Comparison of ENCODE assay signal across 8 cellular contexts in the genomic region with DNA sequence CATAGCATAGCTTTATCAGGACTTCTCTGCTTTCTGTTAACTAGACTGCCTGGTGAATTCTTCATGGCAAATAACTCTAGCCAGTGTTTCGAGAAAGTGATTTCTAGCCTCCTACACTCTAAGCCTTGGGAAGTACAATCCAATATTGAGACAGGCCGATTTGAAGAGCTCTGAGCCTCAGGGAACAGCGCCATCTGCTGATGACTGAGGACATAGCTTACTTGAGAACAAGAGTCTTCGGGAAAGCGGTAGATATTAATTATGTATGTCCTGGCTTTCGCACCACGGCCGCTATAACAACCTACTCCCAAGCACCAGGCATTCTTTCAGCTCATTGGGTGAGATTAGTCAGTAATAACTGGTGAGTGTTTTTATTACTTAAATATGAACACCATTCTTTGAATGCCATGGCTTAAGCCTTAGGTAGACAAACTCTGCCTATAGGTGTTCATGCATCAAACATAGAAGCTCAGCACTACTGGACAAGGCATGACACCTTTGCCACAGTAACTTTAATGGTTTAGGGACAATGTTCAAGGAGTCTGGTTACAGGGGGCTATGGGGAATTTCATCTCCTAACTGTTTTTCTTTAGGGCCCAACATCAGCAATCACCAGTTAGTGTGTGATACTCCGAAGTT.
A peak's percentile ranks its signal among the peaks of the same experiment; 100 is the strongest.
DNase-seq lines count a peak whose midpoint lies in the region; ATAC-seq, FAIRE-seq and TF ChIP-seq lines count a peak whose summit lies in the region.

No MANE protein-coding gene starts in this region.

- no peaks in the 10 kb centered on the region for H3F3A ChIP-seq in PC-9 (ENCODE audit: insufficient read depth, low read depth)

- H3K9me2 ChIP-seq in PC-9 (ENCODE audit: insufficient read depth): no peaks in the 10 kb centered on the region

- no peaks in the 10 kb centered on the region for H3K27me3 ChIP-seq in PC-9 (ENCODE audit: insufficient read depth, low read depth)
- H3K27me3 ChIP-seq in bronchial epithelial cell (ENCODE audit: control insufficient read depth, insufficient read depth, low read length): no peaks in the 10 kb centered on the region

- H3K4me1 ChIP-seq in PC-9 (replicated peaks; ENCODE audit: insufficient read depth) (no peaks in the 10 kb centered on the region), kidney (ENCODE audit: control insufficient read depth in 1 of 2, insufficient read depth in 1 of 2, low read depth in 1 of 2, low read length in 2 of 2) (no peaks in the 10 kb centered on the region)

- no peak overlapping the region for H3K27ac ChIP-seq in PC-9
- no peak overlapping the region for H3K27ac ChIP-seq in kidney (ENCODE audit: low read depth in 2 of 2, low read length in 2 of 2)

- POLR2A ChIA-PET in PC-9 (lab: Charles Lee; ENCODE audit: unreplicated experiment): no interaction called here

- intact Hi-C loops in PC-9 (cut with micrococcal nuclease; ENCODE audit: unreplicated experiment) (loop anchor here (2.0 to 10.0 kb wide), 2 partner anchors 521 to 1143 kb away; a partner anchor contains a TSS), kidney (cut with DNase I) (no loop called here)

- no peak overlapping the region for H3K9ac ChIP-seq in kidney (ENCODE audit: low read length in 2 of 2)

- ATAC-seq in GM21390 (IDR thresholded peaks at IDR 0.05; ENCODE audit: unreplicated experiment): peak; percentile 86

- FAIRE-seq in bronchial epithelial cell (lab: Jason Lieb, UNC) (no peak), kidney (lab: Jason Lieb, UNC) (peak; percentile 35)

- BruUV-seq in PC-9 (replicated peaks; lab: Mats Ljungman, UMichigan): no TSS peak

- no peaks in the 10 kb centered on the region for H3K79me2 ChIP-seq in PC-9 (ENCODE audit: low read depth)

- no peak overlapping the region for H3K4me2 ChIP-seq in PC-9

- H3K4me3 ChIP-seq in LNCaP clone FGC (ENCODE audit: low read depth, low read length) (no peak overlapping the region), PC-9 (no peak overlapping the region), bronchial epithelial cell (ENCODE audit: low read depth, low read length) (no peak overlapping the region), kidney (ENCODE audit: low read length in 2 of 2) (no peak overlapping the region)

- H2AFZ ChIP-seq in PC-9: no peak overlapping the region

- CTCF ChIA-PET in PC-9 (lab: Charles Lee): interaction anchor here (0.5 to 0.6 kb wide), 5 partner anchors 8 to 1136 kb away, joined by 3 to 4 read pairs (median 4); no protein-coding TSS in a partner anchor

- no peaks in the 10 kb centered on the region for H4K20me1 ChIP-seq in PC-9 (ENCODE audit: insufficient read depth)

- TF ChIP-seq CTCF in LNCaP clone FGC (IDR thresholded peaks at IDR 0.05; ENCODE audit: control insufficient read depth, extremely low read depth, insufficient read depth) (peak; percentile 94), PC-9 (conservative IDR thresholded peaks at IDR 0.05) (peak; percentile 86), bronchial epithelial cell (IDR thresholded peaks at IDR 0.05; ENCODE audit: insufficient read depth, low read length, severe bottlenecking) (peak; percentile 80), kidney (IDR thresholded peaks at IDR 0.05; ENCODE audit: borderline replicate concordance, extremely low read depth, insufficient read depth) (peak; percentile 87)

- DNase-seq in EL (peak; percentile 19), LNCaP clone FGC (ENCODE audit: low read depth) (peak; percentile 54), PC-9 (peak; percentile 36 to 40), bronchial epithelial cell (ENCODE audit: low read depth) (peak; percentile 86), kidney (peak; percentile 77), mesenteric fat pad (ENCODE audit: low spot score) (no peak)
- peak; percentile 59 for DNase-seq in stimulated activated CD8-positive, alpha-beta memory T cell treated with anti-CD3 and anti-CD28 coated beads, Interleukin-4, amount 100 ng/mL, for 48 hours

- no peaks in the 10 kb centered on the region for H3K9me3 ChIP-seq in PC-9 (ENCODE audit: insufficient read depth, low read depth)
- H3K9me3 ChIP-seq in kidney (ENCODE audit: control insufficient read depth in 1 of 2, low read length in 2 of 2): no peaks in the 10 kb centered on the region

- H3K36me3 ChIP-seq in PC-9 (ENCODE audit: low read depth) (no peaks in the 10 kb centered on the region), bronchial epithelial cell (ENCODE audit: control insufficient read depth, insufficient read depth, low read length) (no peaks in the 10 kb centered on the region), kidney (ENCODE audit: control insufficient read depth in 1 of 2, insufficient read depth in 2 of 2, low read length in 2 of 2) (no peaks in the 10 kb centered on the region)
